8 cellular contexts compared by ENCODE assay signal in genomic region chr3:140942221-140943104, GRCh38. TPM values are rescaled to one million over a fixed set of nuclear protein-coding genes. Genes with fewer than 3 reads are reported as not detected.
DNase-seq lines count a peak whose midpoint lies in the region; ATAC-seq and TF ChIP-seq lines count a peak whose summit lies in the region.

No MANE protein-coding gene starts in this region.

- ATAC-seq in HG02642 (IDR thresholded peaks at IDR 0.05; ENCODE audit: poor library complexity, unreplicated experiment), result peak; percentile 55

- 1% methylated on average over 47 to 49 of the region's 56 CpGs for WGBS in lower leg skin, 2 donors

- H3K27me3 Mint-ChIP-seq in activated CD4-positive, alpha-beta T cell treated with anti-CD3 and anti-CD28 coated beads, Interleukin-2, amount 10 ng/mL, durations not matched to agents 24 days and 14 days, result peaks cover 17% of the 10 kb centered on the region
- H3K27me3 Mint-ChIP-seq in dendritic cell treated with granulocyte-macrophage colony-stimulating factor and Interleukin-4, amounts not matched to agents 40 ng/mL and 50 ng/mL, for 4 days, result peaks cover 6% of the 10 kb centered on the region

- peaks cover 15% of the 10 kb centered on the region for H3K36me3 Mint-ChIP-seq in activated CD4-positive, alpha-beta T cell treated with anti-CD3 and anti-CD28 coated beads, Interleukin-2, amount 10 ng/mL, durations not matched to agents 24 days and 14 days (ENCODE audit: low read depth)
- peaks cover 27% of the 10 kb centered on the region for H3K36me3 Mint-ChIP-seq in dendritic cell treated with granulocyte-macrophage colony-stimulating factor and Interleukin-4, amounts not matched to agents 40 ng/mL and 50 ng/mL, for 4 days (ENCODE audit: low read depth)

- H3K4me1 Mint-ChIP-seq in activated CD4-positive, alpha-beta T cell treated with anti-CD3 and anti-CD28 coated beads, Interleukin-2, amount 10 ng/mL, durations not matched to agents 24 days and 14 days, result peaks cover 31% of the 10 kb centered on the region
- peaks cover 31% of the 10 kb centered on the region for H3K4me1 Mint-ChIP-seq in dendritic cell treated with granulocyte-macrophage colony-stimulating factor and Interleukin-4, amounts not matched to agents 40 ng/mL and 50 ng/mL, for 4 days (ENCODE audit: low read depth)

- peak overlapping the region; percentile 97 for H3K4me3 Mint-ChIP-seq in activated CD4-positive, alpha-beta T cell treated with anti-CD3 and anti-CD28 coated beads, Interleukin-2, amount 10 ng/mL, durations not matched to agents 24 days and 14 days
- H3K4me3 Mint-ChIP-seq in dendritic cell treated with granulocyte-macrophage colony-stimulating factor and Interleukin-4, amounts not matched to agents 40 ng/mL and 50 ng/mL, for 4 days, result peak overlapping the region; percentile 98

- peak overlapping the region; percentile 96 for H3K27ac Mint-ChIP-seq in activated CD4-positive, alpha-beta T cell treated with anti-CD3 and anti-CD28 coated beads, Interleukin-2, amount 10 ng/mL, durations not matched to agents 24 days and 14 days
- H3K27ac Mint-ChIP-seq in dendritic cell treated with granulocyte-macrophage colony-stimulating factor and Interleukin-4, amounts not matched to agents 40 ng/mL and 50 ng/mL, for 4 days, result peak overlapping the region; percentile 95

- TF ChIP-seq CTCF in lower leg skin (IDR thresholded peaks at IDR 0.05), result no peak

- intact Hi-C loops in activated CD4-positive, alpha-beta T cell treated with anti-CD3 and anti-CD28 coated beads, Interleukin-2, amount 10 ng/mL, durations not matched to agents 24 days and 14 days (cut with micrococcal nuclease), result loop anchor here (5.0 to 10.0 kb wide), 4 partner anchors 75 to 1558 kb away; partner anchors contain the start of genes COPB2 and RNF7
- intact Hi-C loops in dendritic cell treated with granulocyte-macrophage colony-stimulating factor and Interleukin-4, amounts not matched to agents 40 ng/mL and 50 ng/mL, for 4 days (cut with micrococcal nuclease), result loop anchor here (5.0 kb wide), 1 partner anchor 1555 kb away; the partner anchor contains the start of gene COPB2
- intact Hi-C loops in lower leg skin (cut with DNase I; ENCODE audit: low total_unique reads), result no loop called here

- peak overlapping the region; percentile 84 for H3K4me3 ChIP-seq in lower leg skin (ENCODE audit: low read depth, poor library complexity, severe bottlenecking)

- H3K9me3 Mint-ChIP-seq in activated CD4-positive, alpha-beta T cell treated with anti-CD3 and anti-CD28 coated beads, Interleukin-2, amount 10 ng/mL, durations not matched to agents 24 days and 14 days, result peaks cover 11% of the 10 kb centered on the region
- H3K9me3 Mint-ChIP-seq in dendritic cell treated with granulocyte-macrophage colony-stimulating factor and Interleukin-4, amounts not matched to agents 40 ng/mL and 50 ng/mL, for 4 days, result no peaks in the 10 kb centered on the region

- TF ChIP-seq POLR2A in lower leg skin (IDR thresholded peaks at IDR 0.05), result no peak

- DNase-seq in NCI-H510A (lab: John Stamatoyannopoulos, UW) (peak; percentile 21), NCI-H510A treated with DMSO at 0.1 percent for 48 hours (lab: John Stamatoyannopoulos, UW) (no peak), NCI-H146 (lab: John Stamatoyannopoulos, UW) (peak; percentile 83), lower leg skin (ENCODE audit: low spot score in 2 of 2) (peak; percentile 27 to 91)
- peak; percentile 84 for DNase-seq in activated CD4-positive, alpha-beta T cell treated with anti-CD3 and anti-CD28 coated beads, Interleukin-2, amount 10 ng/mL, durations not matched to agents 24 days and 14 days
- DNase-seq in stimulated activated CD4-positive, alpha-beta T cell treated with anti-CD3 and anti-CD28 coated beads, TNF-alpha, amount 100 ng/mL, for 24 hours (ENCODE audit: low read depth in 3 of 3), result peak; percentile 2 to 38 (median 5)

RNA-seq across cellular contexts. Expression of gene SLC25A36, which starts 0.8 kb away (rescaled TPM):
- 56.3 and 58.9 TPM in 2 replicates for total RNA-seq in activated CD4-positive, alpha-beta T cell treated with anti-CD3 and anti-CD28 coated beads, Interleukin-2, amount 10 ng/mL, durations not matched to agents 24 days and 14 days
- 10 to 100 TPM; 35.1 to 63.3 (median 54.3) TPM for total RNA-seq in lower leg skin
